Comparison of ENCODE assay signal across 20 cellular contexts in genomic region chr6:37646986-37647764, GRCh38. TPM values are rescaled to one million over a fixed set of nuclear protein-coding genes. Genes with fewer than 3 reads are reported as not detected.
DNase-seq lines count a peak whose midpoint lies in the region; ATAC-seq and TF ChIP-seq lines count a peak whose summit lies in the region.
"Had no signal": no experiment of that assay in that cellular context is flagged by ENCODE, and none has a peak within 500 bp of the region (broad histone marks: within the 10 kb centered on the region; RNA-seq: fewer than 3 reads in every experiment).

No MANE protein-coding gene starts in this region.

- no peak for DNase-seq in activated CD8-positive, alpha-beta T cell treated with anti-CD3 and anti-CD28 coated beads, Interleukin-2, amount 10 ng/mL, durations not matched to agents 7 days and 5 days
- DNase-seq in activated CD8-positive, alpha-beta T cell treated with anti-CD3 and anti-CD28 coated beads for 36 hours: no peak
- no peak for DNase-seq in GM23338 (ENCODE audit: low spot score)
- no peak for DNase-seq in endothelial cell (ENCODE audit: low spot score)
- peak; percentile 58 for DNase-seq in posterior vena cava (ENCODE audit: low spot score)
- DNase-seq in prostate gland (ENCODE audit: low spot score): no peak
- DNase-seq in SIG-M5 (lab: John Stamatoyannopoulos, UW): no peak
- DNase-seq: CD4-positive, CD25-positive, alpha-beta regulatory T cell; DMS53; KG1; MM.1S; NCI-H2029; NCI-H446 treated with DMSO at 0.1 percent for 48 hours; NCI-H526; NCI-H82; NK-92 treated with Interleukin-12 subunit alpha and Interleukin-12 subunit beta, amount 100 ng/mL, for 24 hours; PC-3 had no signal

- no peaks in the 10 kb centered on the region for H3K9me3 Mint-ChIP-seq in activated CD8-positive, alpha-beta T cell treated with anti-CD3 and anti-CD28 coated beads, Interleukin-2, amount 10 ng/mL, durations not matched to agents 7 days and 5 days (ENCODE audit: insufficient read depth)
- peaks cover 2% of the 10 kb centered on the region for H3K9me3 Mint-ChIP-seq in activated CD8-positive, alpha-beta T cell treated with anti-CD3 and anti-CD28 coated beads for 36 hours
- H3K9me3 Mint-ChIP-seq in GM23338: peaks cover 2% of the 10 kb centered on the region; the same call in 1 of the 3 replicates
- H3K9me3 Mint-ChIP-seq in endothelial cell (ENCODE audit: unreplicated experiment): no peaks in the 10 kb centered on the region

- TF ChIP-seq CTCF in activated CD8-positive, alpha-beta T cell treated with anti-CD3 and anti-CD28 coated beads for 36 hours (IDR thresholded peaks at IDR 0.05): no peak
- TF ChIP-seq CTCF in GM23338 (conservative IDR thresholded peaks at IDR 0.05; ENCODE audit: low read depth in 2 of 2) (no peak), endothelial cell (IDR thresholded peaks at IDR 0.05; ENCODE audit: unreplicated experiment) (no peak), prostate gland (IDR thresholded peaks at IDR 0.05) (no peak)

- H3K4me3 ChIP-seq in GM23338 (peak overlapping the region; percentile 60; the same call in 1 of the 2 replicates), prostate gland (no peak overlapping the region)
- H3K4me3 ChIP-seq: BLaER1, SJSA1 had no signal

- 91% methylated on average over 17 of the region's 17 CpGs for WGBS in prostate gland

- H3K27ac ChIP-seq in GM23338 (ENCODE audit: low read depth): no peak overlapping the region
- H3K27ac ChIP-seq in prostate gland: no peak overlapping the region
- H3K27ac ChIP-seq: BLaER1, SJSA1 had no signal

- 0 out of 2 replicates have a peak, but pooled peaks cover 10% of the 10 kb centered on the region for H3F3A ChIP-seq in GM23338 (replicated peaks; ENCODE audit: low read depth)

- no peaks in the 10 kb centered on the region for H4K20me1 ChIP-seq in GM23338 (replicated peaks; ENCODE audit: insufficient read depth)
- H4K20me1 ChIP-seq: BLaER1 had no signal

- H3K4me1 ChIP-seq in GM23338 (ENCODE audit: insufficient read depth) (peaks cover 11% of the 10 kb centered on the region), prostate gland (replicated peaks) (no peaks in the 10 kb centered on the region)
- H3K4me1 ChIP-seq: SJSA1 had no signal

- H3K36me3 Mint-ChIP-seq in activated CD8-positive, alpha-beta T cell treated with anti-CD3 and anti-CD28 coated beads, Interleukin-2, amount 10 ng/mL, durations not matched to agents 7 days and 5 days (ENCODE audit: low read depth): peaks cover 22% of the 10 kb centered on the region
- peaks cover 3% of the 10 kb centered on the region for H3K36me3 Mint-ChIP-seq in activated CD8-positive, alpha-beta T cell treated with anti-CD3 and anti-CD28 coated beads for 36 hours (ENCODE audit: low read depth)
- H3K36me3 Mint-ChIP-seq in GM23338 (ENCODE audit: low read depth) (no peaks in the 10 kb centered on the region; the same call in 2 of the 3 replicates), endothelial cell (ENCODE audit: low read depth, unreplicated experiment) (peaks cover 9% of the 10 kb centered on the region)

- no peak for TF ChIP-seq POLR2A in prostate gland (IDR thresholded peaks at IDR 0.05)

- H3K4me1 Mint-ChIP-seq in activated CD8-positive, alpha-beta T cell treated with anti-CD3 and anti-CD28 coated beads, Interleukin-2, amount 10 ng/mL, durations not matched to agents 7 days and 5 days (ENCODE audit: low read depth): peaks cover 37% of the 10 kb centered on the region
- peaks cover 22% of the 10 kb centered on the region for H3K4me1 Mint-ChIP-seq in activated CD8-positive, alpha-beta T cell treated with anti-CD3 and anti-CD28 coated beads for 36 hours (ENCODE audit: low read depth)
- H3K4me1 Mint-ChIP-seq in GM23338: peaks cover 17% of the 10 kb centered on the region
- H3K4me1 Mint-ChIP-seq in endothelial cell (ENCODE audit: unreplicated experiment): peaks cover 21% of the 10 kb centered on the region

- peak overlapping the region; percentile 19 for H3K27ac Mint-ChIP-seq in activated CD8-positive, alpha-beta T cell treated with anti-CD3 and anti-CD28 coated beads, Interleukin-2, amount 10 ng/mL, durations not matched to agents 7 days and 5 days
- no peak overlapping the region for H3K27ac Mint-ChIP-seq in activated CD8-positive, alpha-beta T cell treated with anti-CD3 and anti-CD28 coated beads for 36 hours
- H3K27ac Mint-ChIP-seq in GM23338: no peak overlapping the region
- peak overlapping the region; percentile 27 for H3K27ac Mint-ChIP-seq in endothelial cell (ENCODE audit: unreplicated experiment)

- ATAC-seq in activated CD8-positive, alpha-beta T cell treated with anti-CD3 and anti-CD28 coated beads, Interleukin-2, amount 10 ng/mL, durations not matched to agents 7 days and 5 days: no peak
- no peak for ATAC-seq in activated CD8-positive, alpha-beta T cell treated with anti-CD3 and anti-CD28 coated beads for 36 hours
- no peak for ATAC-seq in GM23338
- ATAC-seq: HepG2, PC-3 had no signal

- H3K4me2 ChIP-seq in GM23338: no peak overlapping the region
- H3K4me2 ChIP-seq: BLaER1 had no signal

- H3K9me3 ChIP-seq in prostate gland: no peaks in the 10 kb centered on the region
- H3K9me3 ChIP-seq: SJSA1 had no signal

- intact Hi-C loops in activated CD8-positive, alpha-beta T cell treated with anti-CD3 and anti-CD28 coated beads for 36 hours (cut with micrococcal nuclease): no loop called here
- intact Hi-C loops in posterior vena cava (cut with DNase I) (no loop called here), prostate gland (cut with DNase I) (no loop called here)

- H3K9me2 ChIP-seq in GM23338 (ENCODE audit: insufficient read depth): no peaks in the 10 kb centered on the region

- H3K4me3 Mint-ChIP-seq in activated CD8-positive, alpha-beta T cell treated with anti-CD3 and anti-CD28 coated beads, Interleukin-2, amount 10 ng/mL, durations not matched to agents 7 days and 5 days: no peak overlapping the region
- no peak overlapping the region for H3K4me3 Mint-ChIP-seq in activated CD8-positive, alpha-beta T cell treated with anti-CD3 and anti-CD28 coated beads for 36 hours
- no peak overlapping the region for H3K4me3 Mint-ChIP-seq in GM23338
- H3K4me3 Mint-ChIP-seq in endothelial cell (ENCODE audit: unreplicated experiment): peak overlapping the region; percentile 39

- POLR2A ChIA-PET in activated CD8-positive, alpha-beta T cell treated with anti-CD3 and anti-CD28 coated beads, Interleukin-2, amount 10 ng/mL, durations not matched to agents 7 days and 5 days (lab: Charles Lee): no interaction called here
- POLR2A ChIA-PET in activated CD8-positive, alpha-beta T cell treated with anti-CD3 and anti-CD28 coated beads for 36 hours (lab: Charles Lee): interaction anchor here (0.7 kb wide), 1 partner anchor 167 kb away, joined by 3 read pairs; no protein-coding TSS in a partner anchor

- H3K27me3 Mint-ChIP-seq in activated CD8-positive, alpha-beta T cell treated with anti-CD3 and anti-CD28 coated beads, Interleukin-2, amount 10 ng/mL, durations not matched to agents 7 days and 5 days (ENCODE audit: low read depth): peaks cover 32% of the 10 kb centered on the region
- peaks cover 25% of the 10 kb centered on the region for H3K27me3 Mint-ChIP-seq in activated CD8-positive, alpha-beta T cell treated with anti-CD3 and anti-CD28 coated beads for 36 hours
- H3K27me3 Mint-ChIP-seq in GM23338 (ENCODE audit: insufficient read depth, low read depth, poor library complexity) (peaks cover 43% of the 10 kb centered on the region), endothelial cell (ENCODE audit: unreplicated experiment) (peaks cover 14% of the 10 kb centered on the region)

- no peak overlapping the region for H2AFZ ChIP-seq in GM23338

- CTCF ChIA-PET in activated CD8-positive, alpha-beta T cell treated with anti-CD3 and anti-CD28 coated beads, Interleukin-2, amount 10 ng/mL, durations not matched to agents 7 days and 5 days (lab: Charles Lee): no interaction called here
- CTCF ChIA-PET in activated CD8-positive, alpha-beta T cell treated with anti-CD3 and anti-CD28 coated beads for 36 hours (lab: Charles Lee): no interaction called here

- H3K27me3 ChIP-seq in GM23338 (ENCODE audit: insufficient read depth) (peaks cover 45% of the 10 kb centered on the region), prostate gland (replicated peaks; ENCODE audit: insufficient read depth) (no peaks in the 10 kb centered on the region)
- H3K27me3 ChIP-seq: BLaER1, SJSA1 had no signal

- H3K36me3 ChIP-seq in GM23338 (ENCODE audit: insufficient read depth): no peaks in the 10 kb centered on the region
- H3K36me3 ChIP-seq in prostate gland: no peaks in the 10 kb centered on the region
- H3K36me3 ChIP-seq: BLaER1, SJSA1 had no signal

- H3K79me2 ChIP-seq in GM23338 (replicated peaks; ENCODE audit: insufficient read depth): no peaks in the 10 kb centered on the region

TF ChIP-seq in GM23338, 12 proteins besides CTCF, POLR2A, EP300 and RAD21 (continues in another document):
- TF ChIP-seq EZH2 (IDR thresholded peaks at IDR 0.05; ENCODE audit: low read depth, unreplicated experiment): no peak
- TF ChIP-seq NANOG (IDR thresholded peaks at IDR 0.05; ENCODE audit: borderline replicate concordance): no peak

RNA-seq across cellular contexts. Expression of gene MDGA1, which starts 50.5 kb away (rescaled TPM):
- total RNA-seq in activated CD8-positive, alpha-beta T cell treated with anti-CD3 and anti-CD28 coated beads, Interleukin-2, amount 10 ng/mL, durations not matched to agents 7 days and 5 days: 10 to 100 TPM in 1 of 2 experiments, 1 to 10 TPM in 1; 8.1 to 10.6 TPM
- total RNA-seq in activated CD8-positive, alpha-beta T cell treated with anti-CD3 and anti-CD28 coated beads for 36 hours: 1 to 10 TPM; 1.0 to 2.1 TPM
- 0.42 and 0.74 TPM in 2 replicates for total RNA-seq in GM23338 (2014; rRNA removed; shearing (Covaris generic))
- 0.26 and 1.1 TPM in 2 replicates for polyA plus RNA-seq in GM23338 (2016; fragmentation: Nextera tagmentation; extraction: Ambion mirVana)
- total RNA-seq in endothelial cell (ENCODE audit: unreplicated experiment): 4.8 TPM
- 1 to 10 TPM; 3.5 to 7.6 TPM for total RNA-seq in posterior vena cava
- 10 to 100 TPM in 1 of 2 donors, 1 to 10 TPM in 1; 2.5 to 10.7 TPM for total RNA-seq in prostate gland
- total RNA-seq: HepG2 had no signal

Comparison
In these comparisons a context has a peak if more than half of its experiments do, and no peak if none do; other contexts are left out.
1. H3K27ac Mint-ChIP-seq: peak in activated CD8-positive, alpha-beta T cell treated with anti-CD3 and anti-CD28 coated beads, Interleukin-2, amount 10 ng/mL, durations not matched to agents 7 days and 5 days (single experiment) and endothelial cell (single experiment); none in activated CD8-positive, alpha-beta T cell treated with anti-CD3 and anti-CD28 coated beads for 36 hours (single experiment) and GM23338 (single experiment).